1 cellular context compared by ENCODE assay signal in genomic region chr10:131979336-131979735, GRCh38.
TF ChIP-seq lines count a peak whose summit lies in the region.

No MANE protein-coding gene starts in this region.

TF ChIP-seq in K562, 482 proteins besides CTCF, POLR2A, EP300 and RAD21 (continued from another document):
- TF ChIP-seq, protein P1, sequence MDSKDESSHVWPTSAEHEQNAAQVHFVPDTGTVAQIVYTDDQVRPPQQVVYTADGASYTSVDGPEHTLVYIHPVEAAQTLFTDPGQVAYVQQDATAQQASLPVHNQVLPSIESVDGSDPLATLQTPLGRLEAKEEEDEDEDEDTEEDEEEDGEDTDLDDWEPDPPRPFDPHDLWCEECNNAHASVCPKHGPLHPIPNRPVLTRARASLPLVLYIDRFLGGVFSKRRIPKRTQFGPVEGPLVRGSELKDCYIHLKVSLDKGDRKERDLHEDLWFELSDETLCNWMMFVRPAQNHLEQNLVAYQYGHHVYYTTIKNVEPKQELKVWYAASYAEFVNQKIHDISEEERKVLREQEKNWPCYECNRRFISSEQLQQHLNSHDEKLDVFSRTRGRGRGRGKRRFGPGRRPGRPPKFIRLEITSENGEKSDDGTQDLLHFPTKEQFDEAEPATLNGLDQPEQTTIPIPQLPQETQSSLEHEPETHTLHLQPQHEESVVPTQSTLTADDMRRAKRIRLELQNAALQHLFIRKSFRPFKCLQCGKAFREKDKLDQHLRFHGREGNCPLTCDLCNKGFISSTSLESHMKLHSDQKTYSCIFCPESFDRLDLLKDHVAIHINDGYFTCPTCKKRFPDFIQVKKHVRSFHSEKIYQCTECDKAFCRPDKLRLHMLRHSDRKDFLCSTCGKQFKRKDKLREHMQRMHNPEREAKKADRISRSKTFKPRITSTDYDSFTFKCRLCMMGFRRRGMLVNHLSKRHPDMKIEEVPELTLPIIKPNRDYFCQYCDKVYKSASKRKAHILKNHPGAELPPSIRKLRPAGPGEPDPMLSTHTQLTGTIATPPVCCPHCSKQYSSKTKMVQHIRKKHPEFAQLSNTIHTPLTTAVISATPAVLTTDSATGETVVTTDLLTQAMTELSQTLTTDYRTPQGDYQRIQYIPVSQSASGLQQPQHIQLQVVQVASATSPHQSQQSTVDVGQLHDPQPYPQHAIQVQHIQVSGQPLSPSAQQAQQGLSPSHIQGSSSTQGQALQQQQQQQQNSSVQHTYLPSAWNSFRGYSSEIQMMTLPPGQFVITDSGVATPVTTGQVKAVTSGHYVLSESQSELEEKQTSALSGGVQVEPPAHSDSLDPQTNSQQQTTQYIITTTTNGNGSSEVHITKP (IDR thresholded peaks at IDR 0.05; ENCODE audit: partially characterized antibody): no peak
- no peak for TF ChIP-seq TCF15 (CRISPR knock-in tag; IDR thresholded peaks at IDR 0.05)
- no peak for TF ChIP-seq CEBPG (CRISPR knock-in tag; IDR thresholded peaks at IDR 0.05)
- no peak for TF ChIP-seq CEBPG (tag; conservative IDR thresholded peaks at IDR 0.05 in 1 of 2, IDR thresholded peaks at IDR 0.05 in 1 of 2)
- TF ChIP-seq ZNF232 (CRISPR knock-in tag; IDR thresholded peaks at IDR 0.05): no peak
